22 cellular contexts compared by ENCODE assay signal in the genomic region with DNA sequence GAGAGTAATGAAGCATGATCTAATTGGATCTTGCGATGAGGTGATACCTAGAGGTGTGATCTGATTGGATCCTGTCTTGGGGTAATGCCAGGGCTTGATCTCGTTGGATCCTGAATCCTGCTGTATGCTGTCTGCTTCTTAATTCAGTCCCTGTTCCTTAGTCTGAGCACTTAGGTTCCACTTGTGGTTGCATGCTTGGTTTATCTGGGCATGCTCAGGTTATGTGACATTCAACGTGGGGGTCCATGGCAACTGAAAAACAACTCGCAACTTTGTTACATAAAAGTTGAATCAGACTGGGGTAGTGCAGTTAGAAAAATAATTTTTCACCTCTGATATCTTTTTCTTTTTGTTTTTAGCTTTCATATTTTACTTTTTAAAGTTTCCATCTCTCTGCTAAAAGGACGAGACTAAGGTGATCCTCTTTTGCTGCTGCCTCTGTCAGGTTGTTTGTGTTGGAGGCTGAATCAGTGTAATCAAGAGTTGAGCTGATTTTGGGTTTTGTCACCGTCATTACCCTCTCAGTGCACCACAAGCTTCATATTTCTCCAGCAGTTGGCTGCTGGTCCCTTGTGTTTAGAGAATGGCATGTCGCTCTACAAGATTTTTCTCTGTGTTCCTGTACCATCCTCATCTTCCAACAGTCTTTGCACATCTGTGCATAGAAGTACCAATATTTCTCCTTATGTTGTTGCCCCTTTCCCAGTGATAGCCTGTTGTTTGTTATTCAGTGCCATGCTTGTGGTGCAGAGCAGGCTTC.
A peak's percentile ranks its signal among the peaks of the same experiment; 100 is the strongest.
DNase-seq lines count a peak whose midpoint lies in the region; ATAC-seq, FAIRE-seq and TF ChIP-seq lines count a peak whose summit lies in the region.
"Had no signal": no experiment of that assay in that cellular context is flagged by ENCODE, and none has a peak within 500 bp of the region (broad histone marks: within the 10 kb centered on the region; RNA-seq: fewer than 3 reads in every experiment).

No MANE protein-coding gene starts in this region.

- peak overlapping the region in 2 of 59 donors; percentile 18 to 36 for H3K4me3 ChIP-seq in dorsolateral prefrontal cortex
- no peak overlapping the region for H3K4me3 ChIP-seq in trophoblast cell (ENCODE audit: low read depth, low read length)
- H3K4me3 ChIP-seq: psoas muscle, thoracic aorta had no signal

- H3K27ac ChIP-seq in dorsolateral prefrontal cortex (peak overlapping the region in 34 of 59 donors; percentile 0 to 77 (median 48)), trophoblast cell (ENCODE audit: low read depth, low read length) (no peak overlapping the region)
- H3K27ac ChIP-seq: psoas muscle, thoracic aorta had no signal

- intact Hi-C loops in dorsolateral prefrontal cortex (cut with DNase I): no loop called here

- no peaks in the 10 kb centered on the region for H3K9me3 ChIP-seq in trophoblast cell (ENCODE audit: insufficient read depth, low read depth, low read length)
- H3K9me3 ChIP-seq: psoas muscle, thoracic aorta had no signal

- H3K18ac ChIP-seq in trophoblast cell (ENCODE audit: low read length): no peak overlapping the region

- H3K9ac ChIP-seq in trophoblast cell (ENCODE audit: low read length): no peak overlapping the region

- H3K4me1 ChIP-seq in trophoblast cell (ENCODE audit: control insufficient read depth in 1 of 2, insufficient read depth in 2 of 2, low read length in 2 of 2): peaks cover 2 to 10% of the 10 kb centered on the region in 2 experiments

- H3K23ac ChIP-seq in trophoblast cell (ENCODE audit: low read length): no peak overlapping the region

- H2AFZ ChIP-seq in trophoblast cell (ENCODE audit: insufficient read depth, low read length, poor library complexity): no peak overlapping the region

- no peak overlapping the region for H2AK5ac ChIP-seq in trophoblast cell (ENCODE audit: low read length)

- H3K4ac ChIP-seq in trophoblast cell (ENCODE audit: low read depth, low read length): no peak overlapping the region

- no peak overlapping the region for H2BK120ac ChIP-seq in trophoblast cell (ENCODE audit: insufficient read depth, low read length, poor library complexity)

- no peak for FAIRE-seq in GM12892 (lab: Jason Lieb, UNC)
- FAIRE-seq: endothelial cell of umbilical vein had no signal

- no peak for TF ChIP-seq CTCF in dorsolateral prefrontal cortex (IDR thresholded peaks at IDR 0.05 in 54 of 56, conservative IDR thresholded peaks at IDR 0.05 in 2 of 56; ENCODE audit: low read depth in 1 of 56, partially characterized antibody in 56 of 56)

- no peaks in the 10 kb centered on the region for H3K36me3 ChIP-seq in trophoblast cell (ENCODE audit: control insufficient read depth in 1 of 2, insufficient read depth in 2 of 2, low read length in 2 of 2)
- H3K36me3 ChIP-seq: thoracic aorta had no signal

- no peaks in the 10 kb centered on the region for H3K79me2 ChIP-seq in trophoblast cell (ENCODE audit: control insufficient read depth, insufficient read depth, low read length, poor library complexity)

- TF ChIP-seq POLR2A in GM12892 (IDR thresholded peaks at IDR 0.05; ENCODE audit: low read depth, low read length): no peak

- peak; percentile 48 for DNase-seq in NCI-H82 (lab: John Stamatoyannopoulos, UW)
- DNase-seq in NCI-H82 treated with DMSO at 0.1 percent for 48 hours (lab: John Stamatoyannopoulos, UW; ENCODE audit: unreplicated experiment): no peak
- DNase-seq in M059J (ENCODE audit: low read depth): peak; percentile 22
- no peak for DNase-seq in dorsolateral prefrontal cortex
- peak; percentile 78 to 91 for DNase-seq in trophoblast cell
- DNase-seq in HCEC 1CT: no peak
- no peak for DNase-seq in GM12892 (ENCODE audit: insufficient read length)
- DNase-seq: activated B cell treated with CpG ODN at 0.5 μM for 24 hours; activated naive CD4-positive, alpha-beta T cell treated with anti-CD3 and anti-CD28 coated beads, Interleukin-2, amount 10 ng/mL, durations not matched to agents 7 days and 5 days; CD4-positive, CD25-positive, alpha-beta regulatory T cell; H7; islet precursor cell; NCI-H1092; NCI-H187; NCI-H524 treated with DMSO at 0.1 percent for 48 hours; psoas muscle; SHP77 treated with DMSO at 0.1 percent for 48 hours; stimulated activated naive CD4-positive, alpha-beta T cell treated with Interleukin-2 at 50 U/mL for 16 hours; SW 1271 had no signal

- no peak for ATAC-seq in HG03097 (IDR thresholded peaks at IDR 0.05; ENCODE audit: low FRiP score, unreplicated experiment)

- no CpG with 5 or more reads among the region's 7 CpGs for WGBS in trophoblast cell (ENCODE audit: extremely low coverage, insufficient coverage, insufficient read length)

- H2BK12ac ChIP-seq in trophoblast cell (ENCODE audit: low read length): no peak overlapping the region

- no peak overlapping the region for H2BK5ac ChIP-seq in trophoblast cell (ENCODE audit: low read depth, low read length, poor library complexity)

- H3K79me1 ChIP-seq in trophoblast cell (ENCODE audit: low read length): no peaks in the 10 kb centered on the region

- no peak overlapping the region for H4K91ac ChIP-seq in trophoblast cell (ENCODE audit: low read depth, low read length)

- H3K4me2 ChIP-seq in trophoblast cell (ENCODE audit: low read length): no peak overlapping the region

- no peak overlapping the region for H4K12ac ChIP-seq in trophoblast cell (ENCODE audit: low read depth, low read length)

- no peak overlapping the region for H3K14ac ChIP-seq in trophoblast cell (ENCODE audit: low read length)

- no peak overlapping the region for H4K8ac ChIP-seq in trophoblast cell (ENCODE audit: low read depth, low read length)

- no peaks in the 10 kb centered on the region for H3K27me3 ChIP-seq in dorsolateral prefrontal cortex
- H3K27me3 ChIP-seq in trophoblast cell (ENCODE audit: insufficient read depth, low read length): no peaks in the 10 kb centered on the region

Comparison
In these comparisons a context has a peak if more than half of its experiments do, and no peak if none do; other contexts are left out.
1. DNase-seq: peak in NCI-H82 (single experiment), M059J (single experiment) and trophoblast cell (2 of 2); none in NCI-H82 treated with DMSO at 0.1 percent for 48 hours (single experiment), dorsolateral prefrontal cortex (0 of 10), HCEC 1CT (single experiment) and GM12892 (single experiment).